34 cellular contexts compared by ENCODE assay signal in the genomic region with DNA sequence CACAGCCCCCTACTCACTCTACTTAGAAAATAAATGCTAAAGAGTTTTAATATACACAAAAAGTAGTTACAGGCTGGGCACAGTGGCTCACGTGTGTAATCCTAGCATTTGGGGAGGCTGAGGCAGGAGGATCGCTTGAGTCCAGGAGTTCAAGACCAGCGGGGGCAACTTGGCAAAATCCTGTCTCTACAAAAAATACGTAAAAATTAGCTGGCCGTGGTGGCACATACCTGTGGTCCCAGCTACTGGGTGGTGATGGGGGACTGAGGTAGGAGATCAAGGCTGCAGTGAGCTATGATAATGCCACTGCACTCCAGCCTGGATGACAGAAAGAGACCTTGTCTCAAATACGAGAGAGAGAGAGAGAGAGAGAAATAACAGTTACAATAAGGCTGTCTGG.
"Had no signal": no experiment of that assay in that cellular context is flagged by ENCODE, and none has a peak within 500 bp of the region (broad histone marks: within the 10 kb centered on the region; RNA-seq: fewer than 3 reads in every experiment).

No MANE protein-coding gene starts in this region.

- H3K4me3 Mint-ChIP-seq: activated CD4-positive, alpha-beta memory T cell treated with anti-CD3 and anti-CD28 coated beads for 36 hours; activated CD4-positive, alpha-beta T cell treated with anti-CD3 and anti-CD28 coated beads for 36 hours; activated CD4-positive, alpha-beta T cell treated with anti-CD3 and anti-CD28 coated beads, Interleukin-2, amount 10 ng/mL, durations not matched to agents 24 days and 14 days; activated CD8-positive, alpha-beta T cell treated with anti-CD3 and anti-CD28 coated beads for 36 hours; activated naive CD4-positive, alpha-beta T cell treated with anti-CD3 and anti-CD28 coated beads for 36 hours; activated naive CD8-positive, alpha-beta T cell treated with anti-CD3 and anti-CD28 coated beads for 36 hours; activated T-cell treated with anti-CD3 and anti-CD28 coated beads, Interleukin-2, amount 50 U/mL, for 4 hours; activated T-cell treated with anti-CD3 and anti-CD28 coated beads, Interleukin-2, amount 50 U/mL, for 72 hours; activated T-helper 1 cell treated with anti-CD3 and anti-CD28 coated beads, Interleukin-12 subunit alpha, Interleukin-12 subunit beta, Interleukin-2, Interleukin-4 antibody, amounts not matched to agents 30 ng/mL and 10 ng/mL and 1 ng/mL, durations not matched to agents 14 hours and 24 hours and 36 hours; activated T-helper 17 cell treated with anti-CD3 and anti-CD28 coated beads, Interleukin-2, amount 50 U/mL, for 72 hours; central memory CD8-positive, alpha-beta T cell; T-cell; T-helper 2 cell treated with Interferon-gamma antibody and Interleukin-4, amounts not matched to agents 5 μg/mL and 100 μg/mL, for 36 hours; WTC11 had no signal

- ATAC-seq: activated CD4-positive, alpha-beta T cell treated with anti-CD3 and anti-CD28 coated beads for 36 hours; activated CD4-positive, CD25-positive, alpha-beta regulatory T cell treated with anti-CD3 and anti-CD28 coated beads, Interleukin-2, amount 50 U/mL, for 24 hours; activated CD8-positive, alpha-beta T cell treated with anti-CD3 and anti-CD28 coated beads for 36 hours; activated naive CD4-positive, alpha-beta T cell treated with anti-CD3 and anti-CD28 coated beads, Interleukin-2, amount 50 U/mL, for 72 hours; activated T-cell treated with anti-CD3 and anti-CD28 coated beads, Interleukin-2, amount 50 U/mL, for 4 hours; activated T-cell treated with anti-CD3 and anti-CD28 coated beads, Interleukin-2, amount 50 U/mL, for 72 hours; activated T-helper 17 cell treated with anti-CD3 and anti-CD28 coated beads, Interleukin-2, amount 50 U/mL, for 72 hours; body of pancreas; T-cell had no signal

- H3K27me3 Mint-ChIP-seq: activated CD4-positive, alpha-beta memory T cell treated with anti-CD3 and anti-CD28 coated beads for 36 hours; activated CD4-positive, alpha-beta T cell treated with anti-CD3 and anti-CD28 coated beads for 36 hours; activated CD4-positive, alpha-beta T cell treated with anti-CD3 and anti-CD28 coated beads, Interleukin-2, amount 10 ng/mL, durations not matched to agents 24 days and 14 days; activated CD8-positive, alpha-beta T cell treated with anti-CD3 and anti-CD28 coated beads for 36 hours; activated naive CD8-positive, alpha-beta T cell treated with anti-CD3 and anti-CD28 coated beads for 36 hours; activated T-helper 17 cell treated with anti-CD3 and anti-CD28 coated beads, Interleukin-2, amount 50 U/mL, for 72 hours; central memory CD8-positive, alpha-beta T cell; T-cell had no signal

- H3K9me3 Mint-ChIP-seq: activated CD4-positive, alpha-beta memory T cell treated with anti-CD3 and anti-CD28 coated beads for 36 hours; activated CD4-positive, alpha-beta T cell treated with anti-CD3 and anti-CD28 coated beads, Interleukin-2, amount 10 ng/mL, durations not matched to agents 24 days and 14 days; activated CD8-positive, alpha-beta T cell treated with anti-CD3 and anti-CD28 coated beads for 36 hours; activated naive CD4-positive, alpha-beta T cell treated with anti-CD3 and anti-CD28 coated beads for 36 hours; activated naive CD4-positive, alpha-beta T cell treated with anti-CD3 and anti-CD28 coated beads, Interleukin-2, amount 50 U/mL, for 72 hours; activated naive CD8-positive, alpha-beta T cell treated with anti-CD3 and anti-CD28 coated beads for 36 hours; activated T-cell treated with anti-CD3 and anti-CD28 coated beads, Interleukin-2, amount 50 U/mL, for 4 hours; activated T-cell treated with anti-CD3 and anti-CD28 coated beads, Interleukin-2, amount 50 U/mL, for 72 hours; activated T-helper 1 cell treated with anti-CD3 and anti-CD28 coated beads, Interleukin-12 subunit alpha, Interleukin-12 subunit beta, Interleukin-2, Interleukin-4 antibody, amounts not matched to agents 30 ng/mL and 10 ng/mL and 1 ng/mL, durations not matched to agents 14 hours and 24 hours and 36 hours; activated T-helper 17 cell treated with anti-CD3 and anti-CD28 coated beads, Interleukin-2, amount 50 U/mL, for 72 hours; central memory CD8-positive, alpha-beta T cell; T-cell; T-helper 2 cell treated with Interferon-gamma antibody and Interleukin-4, amounts not matched to agents 5 μg/mL and 100 μg/mL, for 36 hours; WTC11 had no signal

- H3K9me3 ChIP-seq: adrenal gland, body of pancreas, breast epithelium had no signal

- H3K4me3 ChIP-seq: adrenal gland, body of pancreas, breast epithelium had no signal

- H3K36me3 ChIP-seq: adrenal gland, brain microvascular endothelial cell, breast epithelium, WERI-Rb-1 had no signal

- H3K27ac ChIP-seq: adrenal gland, body of pancreas, brain microvascular endothelial cell, breast epithelium, WERI-Rb-1 had no signal

- H3K27ac Mint-ChIP-seq: activated CD4-positive, alpha-beta memory T cell treated with anti-CD3 and anti-CD28 coated beads for 36 hours; activated CD4-positive, alpha-beta T cell treated with anti-CD3 and anti-CD28 coated beads for 36 hours; activated CD4-positive, alpha-beta T cell treated with anti-CD3 and anti-CD28 coated beads, Interleukin-2, amount 10 ng/mL, durations not matched to agents 24 days and 14 days; activated CD8-positive, alpha-beta T cell treated with anti-CD3 and anti-CD28 coated beads for 36 hours; activated naive CD4-positive, alpha-beta T cell treated with anti-CD3 and anti-CD28 coated beads for 36 hours; activated naive CD4-positive, alpha-beta T cell treated with anti-CD3 and anti-CD28 coated beads, Interleukin-2, amount 50 U/mL, for 72 hours; activated naive CD8-positive, alpha-beta T cell treated with anti-CD3 and anti-CD28 coated beads for 36 hours; activated T-cell treated with anti-CD3 and anti-CD28 coated beads, Interleukin-2, amount 50 U/mL, for 72 hours; activated T-helper 1 cell treated with anti-CD3 and anti-CD28 coated beads, Interleukin-12 subunit alpha, Interleukin-12 subunit beta, Interleukin-2, Interleukin-4 antibody, amounts not matched to agents 30 ng/mL and 10 ng/mL and 1 ng/mL, durations not matched to agents 14 hours and 24 hours and 36 hours; activated T-helper 17 cell treated with anti-CD3 and anti-CD28 coated beads, Interleukin-2, amount 50 U/mL, for 72 hours; T-cell; T-helper 2 cell treated with Interferon-gamma antibody and Interleukin-4, amounts not matched to agents 5 μg/mL and 100 μg/mL, for 36 hours; WTC11 had no signal

- DNase-seq: activated CD4-positive, alpha-beta memory T cell treated with anti-CD3 and anti-CD28 coated beads for 36 hours; activated CD4-positive, alpha-beta T cell treated with anti-CD3 and anti-CD28 coated beads for 1 hour; activated CD4-positive, alpha-beta T cell treated with anti-CD3 and anti-CD28 coated beads for 36 hours; activated CD4-positive, alpha-beta T cell treated with anti-CD3 and anti-CD28 coated beads, Interleukin-2, amount 10 ng/mL, durations not matched to agents 24 days and 14 days; activated CD4-positive, alpha-beta T cell treated with anti-CD3 and anti-CD28 coated beads, Interleukin-2, amount 50 U/mL, for 1 hour; activated CD4-positive, alpha-beta T cell treated with anti-CD3 and anti-CD28 coated beads, Interleukin-2, amount 50 U/mL, for 4 hours; activated CD4-positive, CD25-positive, alpha-beta regulatory T cell; activated CD8-positive, alpha-beta memory T cell treated with anti-CD3 and anti-CD28 coated beads, Interleukin-2, amount 50 U/mL, for 4 hours; activated CD8-positive, alpha-beta T cell treated with anti-CD3 and anti-CD28 coated beads for 36 hours; activated gamma-delta T cell treated with Interleukin-2 at 50 U/mL for 16 hours; activated naive CD4-positive, alpha-beta T cell; activated naive CD4-positive, alpha-beta T cell treated with anti-CD3 and anti-CD28 coated beads for 36 hours; activated naive CD4-positive, alpha-beta T cell treated with anti-CD3 and anti-CD28 coated beads, Interleukin-2, amount 50 U/mL, for 16 hours; activated naive CD8-positive, alpha-beta T cell treated with anti-CD3 and anti-CD28 coated beads for 36 hours; activated T-cell treated with anti-CD3 and anti-CD28 coated beads for 4 hours; activated T-cell treated with anti-CD3 and anti-CD28 coated beads, Interleukin-2, amount 50 U/mL, for 1 hour; activated T-cell treated with anti-CD3 and anti-CD28 coated beads, Interleukin-2, amount 50 U/mL, for 4 hours; activated T-cell treated with anti-CD3 and anti-CD28 coated beads, Interleukin-2, amount 50 U/mL, for 72 hours; amniotic stem cell; body of pancreas; brain microvascular endothelial cell; T-cell; T-helper 2 cell; T-helper 9 cell; WERI-Rb-1 had no signal

- H3K27me3 ChIP-seq: adrenal gland, body of pancreas, brain microvascular endothelial cell, breast epithelium had no signal

- H3K4me1 Mint-ChIP-seq: activated CD4-positive, alpha-beta T cell treated with anti-CD3 and anti-CD28 coated beads, Interleukin-2, amount 10 ng/mL, durations not matched to agents 24 days and 14 days; activated T-helper 17 cell treated with anti-CD3 and anti-CD28 coated beads, Interleukin-2, amount 50 U/mL, for 72 hours; WTC11 had no signal

- H3K36me3 Mint-ChIP-seq: activated CD4-positive, alpha-beta memory T cell treated with anti-CD3 and anti-CD28 coated beads for 36 hours; activated naive CD4-positive, alpha-beta T cell treated with anti-CD3 and anti-CD28 coated beads, Interleukin-2, amount 50 U/mL, for 72 hours; activated naive CD8-positive, alpha-beta T cell treated with anti-CD3 and anti-CD28 coated beads for 36 hours; T-cell; WTC11 had no signal
